2 cellular contexts compared by ENCODE assay signal in genomic region chr1:222054416-222054815, GRCh38.
TF ChIP-seq lines count a peak whose summit lies in the region.

No MANE protein-coding gene starts in this region.

TF ChIP-seq in HepG2, 621 proteins besides CTCF, POLR2A, EP300 and RAD21:
- peak; percentile 54; the same call in 1 of the 2 replicates for TF ChIP-seq BHLHE40 (IDR thresholded peaks at IDR 0.05; ENCODE audit: low read length)
- TF ChIP-seq KMT2A (CRISPR knock-in tag; IDR thresholded peaks at IDR 0.05), result no peak

TF ChIP-seq in H1, 55 proteins besides CTCF, POLR2A, EP300 and RAD21:
- no peak for TF ChIP-seq RBBP5 (IDR thresholded peaks at IDR 0.05; ENCODE audit: borderline replicate concordance, low read depth, low read length)
- TF ChIP-seq RXRA (IDR thresholded peaks at IDR 0.05; ENCODE audit: insufficient read depth, low read depth, low read length), result no peak
- no peak for TF ChIP-seq NRF1 (IDR thresholded peaks at IDR 0.05; ENCODE audit: low read depth, low read length)
- no peak for TF ChIP-seq SP1 (IDR thresholded peaks at IDR 0.05; ENCODE audit: low read depth, low read length)
- TF ChIP-seq, protein P1, sequence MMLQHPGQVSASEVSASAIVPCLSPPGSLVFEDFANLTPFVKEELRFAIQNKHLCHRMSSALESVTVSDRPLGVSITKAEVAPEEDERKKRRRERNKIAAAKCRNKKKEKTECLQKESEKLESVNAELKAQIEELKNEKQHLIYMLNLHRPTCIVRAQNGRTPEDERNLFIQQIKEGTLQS (IDR thresholded peaks at IDR 0.05; ENCODE audit: insufficient read depth, low read depth, low read length), result no peak
- no peak for TF ChIP-seq CREB1 (IDR thresholded peaks at IDR 0.05)
- TF ChIP-seq KDM4A (IDR thresholded peaks at IDR 0.05; ENCODE audit: low read depth, low read length, severe bottlenecking), result no peak
- no peak for TF ChIP-seq SAP30 (IDR thresholded peaks at IDR 0.05; ENCODE audit: insufficient read depth, insufficient replicate concordance, low read length)
- TF ChIP-seq CHD2 (IDR thresholded peaks at IDR 0.05; ENCODE audit: low read length), result no peak
TF ChIP-seq in H1: peak in this region for 0.
